In the genomic region with DNA sequence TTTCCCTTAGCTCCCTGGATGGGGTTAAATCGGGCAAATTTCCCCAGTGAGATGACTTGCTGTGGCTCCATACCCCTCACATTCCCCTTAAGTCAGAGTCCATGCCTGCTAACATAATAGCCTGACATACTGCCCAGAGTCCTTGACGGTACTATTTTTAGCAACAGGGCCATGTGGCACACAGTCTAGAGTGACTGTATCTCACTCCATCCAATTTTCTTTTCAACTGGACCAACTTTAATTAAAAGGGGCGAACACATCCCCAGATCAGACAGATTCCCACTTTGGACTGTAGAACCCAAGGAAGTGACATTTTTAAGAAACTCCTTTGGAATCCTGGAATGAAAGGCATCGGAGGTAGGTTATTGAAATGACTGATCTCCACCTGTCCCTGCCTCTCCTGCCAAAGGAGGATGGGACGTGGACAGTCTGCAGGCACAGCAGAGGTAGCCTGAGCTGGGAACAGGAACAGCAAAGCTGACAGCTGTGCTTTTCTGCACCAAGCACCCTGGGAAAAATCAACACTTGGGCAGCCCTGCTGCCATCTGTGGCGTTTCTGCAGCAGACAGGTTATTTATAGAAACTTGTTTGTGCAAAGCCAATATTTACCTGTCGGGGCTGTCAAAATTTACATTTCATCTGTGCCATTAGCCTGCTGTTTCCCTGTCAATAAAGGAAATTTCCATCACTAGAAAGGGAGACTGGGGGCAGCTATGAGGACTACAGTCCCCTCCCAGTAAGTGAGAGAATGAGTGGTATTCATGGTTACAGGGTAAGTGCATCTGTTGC, we compare ENCODE assay signal across 1 cellular context.
TF ChIP-seq lines count a peak whose summit lies in the region.

No MANE protein-coding gene starts in this region.

TF ChIP-seq in HepG2, 621 proteins besides CTCF, POLR2A, EP300 and RAD21 (continued from another document and continues in another):
- TF ChIP-seq, protein P1, sequence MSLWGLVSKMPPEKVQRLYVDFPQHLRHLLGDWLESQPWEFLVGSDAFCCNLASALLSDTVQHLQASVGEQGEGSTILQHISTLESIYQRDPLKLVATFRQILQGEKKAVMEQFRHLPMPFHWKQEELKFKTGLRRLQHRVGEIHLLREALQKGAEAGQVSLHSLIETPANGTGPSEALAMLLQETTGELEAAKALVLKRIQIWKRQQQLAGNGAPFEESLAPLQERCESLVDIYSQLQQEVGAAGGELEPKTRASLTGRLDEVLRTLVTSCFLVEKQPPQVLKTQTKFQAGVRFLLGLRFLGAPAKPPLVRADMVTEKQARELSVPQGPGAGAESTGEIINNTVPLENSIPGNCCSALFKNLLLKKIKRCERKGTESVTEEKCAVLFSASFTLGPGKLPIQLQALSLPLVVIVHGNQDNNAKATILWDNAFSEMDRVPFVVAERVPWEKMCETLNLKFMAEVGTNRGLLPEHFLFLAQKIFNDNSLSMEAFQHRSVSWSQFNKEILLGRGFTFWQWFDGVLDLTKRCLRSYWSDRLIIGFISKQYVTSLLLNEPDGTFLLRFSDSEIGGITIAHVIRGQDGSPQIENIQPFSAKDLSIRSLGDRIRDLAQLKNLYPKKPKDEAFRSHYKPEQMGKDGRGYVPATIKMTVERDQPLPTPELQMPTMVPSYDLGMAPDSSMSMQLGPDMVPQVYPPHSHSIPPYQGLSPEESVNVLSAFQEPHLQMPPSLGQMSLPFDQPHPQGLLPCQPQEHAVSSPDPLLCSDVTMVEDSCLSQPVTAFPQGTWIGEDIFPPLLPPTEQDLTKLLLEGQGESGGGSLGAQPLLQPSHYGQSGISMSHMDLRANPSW (CRISPR knock-in tag; IDR thresholded peaks at IDR 0.05; ENCODE audit: borderline replicate concordance), result peak; percentile 63
- TF ChIP-seq ZNF7 (CRISPR knock-in tag; IDR thresholded peaks at IDR 0.05) (0 out of 2 replicates have a peak, but pooled peaks have one; percentile 28), ZNF432 (CRISPR knock-in tag; IDR thresholded peaks at IDR 0.05; ENCODE audit: borderline replicate concordance) (no peak), RFXANK (CRISPR knock-in tag; IDR thresholded peaks at IDR 0.05) (peak; percentile 39; the same call in 1 of the 2 replicates), RXRA (CRISPR knock-in tag; IDR thresholded peaks at IDR 0.05) (peak; percentile 63; the same call in 1 of the 2 replicates), ZNF598 (CRISPR knock-in tag; IDR thresholded peaks at IDR 0.05; ENCODE audit: borderline replicate concordance) (no peak), ZSCAN20 (CRISPR knock-in tag; IDR thresholded peaks at IDR 0.05; ENCODE audit: borderline replicate concordance) (no peak), SNAPC2 (CRISPR knock-in tag; IDR thresholded peaks at IDR 0.05) (peak; percentile 48; the same call in 1 of the 2 replicates), NR1H2 (CRISPR knock-in tag; IDR thresholded peaks at IDR 0.05; ENCODE audit: borderline replicate concordance, low read depth) (no peak), MEIS1 (CRISPR knock-in tag; IDR thresholded peaks at IDR 0.05; ENCODE audit: borderline replicate concordance) (peak; percentile 80; the same call in 1 of the 2 replicates), FOXP1 (IDR thresholded peaks at IDR 0.05) (peak; percentile 80; the same call in 1 of the 2 replicates), FOXP1 (CRISPR knock-in tag; IDR thresholded peaks at IDR 0.05) (peak; percentile 92), ZNF841 (CRISPR knock-in tag; IDR thresholded peaks at IDR 0.05; ENCODE audit: borderline replicate concordance) (no peak), SKI (IDR thresholded peaks at IDR 0.05; ENCODE audit: partially characterized antibody) (peak; percentile 98), ZNF382 (CRISPR knock-in tag; IDR thresholded peaks at IDR 0.05; ENCODE audit: borderline replicate concordance) (no peak), ARNT (IDR thresholded peaks at IDR 0.05) (no peak), NAIF1 (CRISPR knock-in tag; IDR thresholded peaks at IDR 0.05; ENCODE audit: borderline replicate concordance) (no peak), SOX5 (CRISPR knock-in tag; IDR thresholded peaks at IDR 0.05; ENCODE audit: borderline replicate concordance) (peak; percentile 90; the same call in 1 of the 2 replicates), SMYD3 (CRISPR knock-in tag; IDR thresholded peaks at IDR 0.05) (peak; percentile 90; the same call in 1 of the 2 replicates), XBP1 (CRISPR knock-in tag; IDR thresholded peaks at IDR 0.05) (no peak), NR2F6 (IDR thresholded peaks at IDR 0.05) (peak; percentile 60), NR2F6 (CRISPR knock-in tag; IDR thresholded peaks at IDR 0.05) (peak; percentile 75), SMAD3 (CRISPR knock-in tag; IDR thresholded peaks at IDR 0.05) (peak; percentile 97), ATF7 (IDR thresholded peaks at IDR 0.05) (no peak), ATF7 (CRISPR knock-in tag; IDR thresholded peaks at IDR 0.05) (peak; percentile 74; the same call in 1 of the 2 replicates), ZNF431 (CRISPR knock-in tag; IDR thresholded peaks at IDR 0.05; ENCODE audit: borderline replicate concordance, low read depth) (0 out of 2 replicates have a peak, but pooled peaks have one; percentile 17), SSRP1 (CRISPR knock-in tag; IDR thresholded peaks at IDR 0.05) (no peak), FOXA3 (CRISPR knock-in tag; IDR thresholded peaks at IDR 0.05) (peak; percentile 98), ISL2 (CRISPR knock-in tag; IDR thresholded peaks at IDR 0.05) (peak; percentile 98)
- TF ChIP-seq, protein P2, sequence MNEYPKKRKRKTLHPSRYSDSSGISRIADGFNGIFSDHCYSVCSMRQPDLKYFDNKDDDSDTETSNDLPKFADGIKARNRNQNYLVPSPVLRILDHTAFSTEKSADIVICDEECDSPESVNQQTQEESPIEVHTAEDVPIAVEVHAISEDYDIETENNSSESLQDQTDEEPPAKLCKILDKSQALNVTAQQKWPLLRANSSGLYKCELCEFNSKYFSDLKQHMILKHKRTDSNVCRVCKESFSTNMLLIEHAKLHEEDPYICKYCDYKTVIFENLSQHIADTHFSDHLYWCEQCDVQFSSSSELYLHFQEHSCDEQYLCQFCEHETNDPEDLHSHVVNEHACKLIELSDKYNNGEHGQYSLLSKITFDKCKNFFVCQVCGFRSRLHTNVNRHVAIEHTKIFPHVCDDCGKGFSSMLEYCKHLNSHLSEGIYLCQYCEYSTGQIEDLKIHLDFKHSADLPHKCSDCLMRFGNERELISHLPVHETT (CRISPR knock-in tag; conservative IDR thresholded peaks at IDR 0.05), result no peak
- TF ChIP-seq, protein P3, sequence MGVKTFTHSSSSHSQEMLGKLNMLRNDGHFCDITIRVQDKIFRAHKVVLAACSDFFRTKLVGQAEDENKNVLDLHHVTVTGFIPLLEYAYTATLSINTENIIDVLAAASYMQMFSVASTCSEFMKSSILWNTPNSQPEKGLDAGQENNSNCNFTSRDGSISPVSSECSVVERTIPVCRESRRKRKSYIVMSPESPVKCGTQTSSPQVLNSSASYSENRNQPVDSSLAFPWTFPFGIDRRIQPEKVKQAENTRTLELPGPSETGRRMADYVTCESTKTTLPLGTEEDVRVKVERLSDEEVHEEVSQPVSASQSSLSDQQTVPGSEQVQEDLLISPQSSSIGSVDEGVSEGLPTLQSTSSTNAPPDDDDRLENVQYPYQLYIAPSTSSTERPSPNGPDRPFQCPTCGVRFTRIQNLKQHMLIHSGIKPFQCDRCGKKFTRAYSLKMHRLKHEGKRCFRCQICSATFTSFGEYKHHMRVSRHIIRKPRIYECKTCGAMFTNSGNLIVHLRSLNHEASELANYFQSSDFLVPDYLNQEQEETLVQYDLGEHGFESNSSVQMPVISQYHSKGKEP (CRISPR knock-in tag; IDR thresholded peaks at IDR 0.05), result no peak
- TF ChIP-seq, protein P4, sequence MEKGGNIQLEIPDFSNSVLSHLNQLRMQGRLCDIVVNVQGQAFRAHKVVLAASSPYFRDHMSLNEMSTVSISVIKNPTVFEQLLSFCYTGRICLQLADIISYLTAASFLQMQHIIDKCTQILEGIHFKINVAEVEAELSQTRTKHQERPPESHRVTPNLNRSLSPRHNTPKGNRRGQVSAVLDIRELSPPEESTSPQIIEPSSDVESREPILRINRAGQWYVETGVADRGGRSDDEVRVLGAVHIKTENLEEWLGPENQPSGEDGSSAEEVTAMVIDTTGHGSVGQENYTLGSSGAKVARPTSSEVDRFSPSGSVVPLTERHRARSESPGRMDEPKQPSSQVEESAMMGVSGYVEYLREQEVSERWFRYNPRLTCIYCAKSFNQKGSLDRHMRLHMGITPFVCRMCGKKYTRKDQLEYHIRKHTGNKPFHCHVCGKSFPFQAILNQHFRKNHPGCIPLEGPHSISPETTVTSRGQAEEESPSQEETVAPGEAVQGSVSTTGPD (CRISPR knock-in tag; IDR thresholded peaks at IDR 0.05), result peak; percentile 25; the same call in 1 of the 2 replicates
- TF ChIP-seq, protein P5, sequence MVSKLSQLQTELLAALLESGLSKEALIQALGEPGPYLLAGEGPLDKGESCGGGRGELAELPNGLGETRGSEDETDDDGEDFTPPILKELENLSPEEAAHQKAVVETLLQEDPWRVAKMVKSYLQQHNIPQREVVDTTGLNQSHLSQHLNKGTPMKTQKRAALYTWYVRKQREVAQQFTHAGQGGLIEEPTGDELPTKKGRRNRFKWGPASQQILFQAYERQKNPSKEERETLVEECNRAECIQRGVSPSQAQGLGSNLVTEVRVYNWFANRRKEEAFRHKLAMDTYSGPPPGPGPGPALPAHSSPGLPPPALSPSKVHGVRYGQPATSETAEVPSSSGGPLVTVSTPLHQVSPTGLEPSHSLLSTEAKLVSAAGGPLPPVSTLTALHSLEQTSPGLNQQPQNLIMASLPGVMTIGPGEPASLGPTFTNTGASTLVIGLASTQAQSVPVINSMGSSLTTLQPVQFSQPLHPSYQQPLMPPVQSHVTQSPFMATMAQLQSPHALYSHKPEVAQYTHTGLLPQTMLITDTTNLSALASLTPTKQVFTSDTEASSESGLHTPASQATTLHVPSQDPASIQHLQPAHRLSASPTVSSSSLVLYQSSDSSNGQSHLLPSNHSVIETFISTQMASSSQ (IDR thresholded peaks at IDR 0.05; ENCODE audit: low read depth), result peak; percentile 70
- TF ChIP-seq, protein P5 (CRISPR knock-in tag; IDR thresholded peaks at IDR 0.05; ENCODE audit: borderline replicate concordance), result peak; percentile 80; the same call in 1 of the 2 replicates
- TF ChIP-seq, protein P6, sequence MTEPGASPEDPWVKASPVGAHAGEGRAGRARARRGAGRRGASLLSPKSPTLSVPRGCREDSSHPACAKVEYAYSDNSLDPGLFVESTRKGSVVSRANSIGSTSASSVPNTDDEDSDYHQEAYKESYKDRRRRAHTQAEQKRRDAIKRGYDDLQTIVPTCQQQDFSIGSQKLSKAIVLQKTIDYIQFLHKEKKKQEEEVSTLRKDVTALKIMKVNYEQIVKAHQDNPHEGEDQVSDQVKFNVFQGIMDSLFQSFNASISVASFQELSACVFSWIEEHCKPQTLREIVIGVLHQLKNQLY (CRISPR knock-in tag; IDR thresholded peaks at IDR 0.05), result peak; percentile 58; the same call in 1 of the 2 replicates
- TF ChIP-seq, protein P7, sequence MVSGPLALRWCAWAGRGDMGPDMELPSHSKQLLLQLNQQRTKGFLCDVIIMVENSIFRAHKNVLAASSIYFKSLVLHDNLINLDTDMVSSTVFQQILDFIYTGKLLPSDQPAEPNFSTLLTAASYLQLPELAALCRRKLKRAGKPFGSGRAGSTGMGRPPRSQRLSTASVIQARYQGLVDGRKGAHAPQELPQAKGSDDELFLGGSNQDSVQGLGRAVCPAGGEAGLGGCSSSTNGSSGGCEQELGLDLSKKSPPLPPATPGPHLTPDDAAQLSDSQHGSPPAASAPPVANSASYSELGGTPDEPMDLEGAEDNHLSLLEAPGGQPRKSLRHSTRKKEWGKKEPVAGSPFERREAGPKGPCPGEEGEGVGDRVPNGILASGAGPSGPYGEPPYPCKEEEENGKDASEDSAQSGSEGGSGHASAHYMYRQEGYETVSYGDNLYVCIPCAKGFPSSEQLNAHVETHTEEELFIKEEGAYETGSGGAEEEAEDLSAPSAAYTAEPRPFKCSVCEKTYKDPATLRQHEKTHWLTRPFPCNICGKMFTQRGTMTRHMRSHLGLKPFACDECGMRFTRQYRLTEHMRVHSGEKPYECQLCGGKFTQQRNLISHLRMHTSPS (CRISPR knock-in tag; IDR thresholded peaks at IDR 0.05; ENCODE audit: low read depth), result peak; percentile 61; the same call in 1 of the 2 replicates
